24 cellular contexts compared by ENCODE assay signal in the genomic region with DNA sequence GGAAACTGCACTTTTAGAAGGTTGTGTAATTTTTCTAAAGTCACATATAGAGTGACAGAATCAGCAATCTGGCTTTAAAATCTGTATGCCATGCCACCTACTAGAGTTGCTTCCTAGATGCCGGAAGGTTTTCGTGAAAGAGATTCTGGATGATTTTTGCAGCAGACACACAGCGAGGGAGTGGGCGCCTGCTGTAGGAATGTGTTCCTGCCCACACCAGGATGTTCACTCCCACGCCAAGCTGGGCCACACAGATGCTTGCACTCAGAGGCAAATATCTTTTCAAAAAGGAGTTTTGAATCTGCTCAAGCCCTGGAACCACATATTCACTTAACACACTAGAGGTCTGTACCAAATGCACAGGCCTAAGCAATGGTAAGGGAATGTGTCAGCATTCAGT. TPM values are rescaled to one million over a fixed set of nuclear protein-coding genes. Genes with fewer than 3 reads are reported as not detected.
"Had no signal": no experiment of that assay in that cellular context is flagged by ENCODE, and none has a peak within 500 bp of the region (broad histone marks: within the 10 kb centered on the region; RNA-seq: fewer than 3 reads in every experiment).

No MANE protein-coding gene starts in this region.

- H3K27me3 ChIP-seq: brain microvascular endothelial cell, left lung, neutrophil, suprapubic skin, transverse colon, uterus had no signal

- H3K27ac ChIP-seq: brain microvascular endothelial cell, epithelial cell of prostate, left lung, neutrophil, suprapubic skin, transverse colon, uterus had no signal

- H3K4me3 ChIP-seq: left lung, suprapubic skin, transverse colon, uterus had no signal

- DNase-seq: activated CD4-positive, alpha-beta T cell treated with anti-CD3 and anti-CD28 coated beads, Interleukin-2, amount 10 ng/mL, durations not matched to agents 7 days and 5 days; activated CD8-positive, alpha-beta T cell treated with anti-CD3 and anti-CD28 coated beads, Interleukin-2, amount 10 ng/mL, durations not matched to agents 7 days and 5 days; activated naive CD4-positive, alpha-beta T cell treated with anti-CD3 and anti-CD28 coated beads for 36 hours; activated naive CD8-positive, alpha-beta T cell treated with anti-CD3 and anti-CD28 coated beads, Interleukin-2, amount 50 U/mL, for 24 hours; activated T-cell treated with anti-CD3 and anti-CD28 coated beads, Interleukin-2, amount 50 U/mL, for 4 hours; aorta; brain microvascular endothelial cell; central memory CD4-positive, alpha-beta T cell; endodermal cell; kidney; left lung; naive thymus-derived CD8-positive, alpha-beta T cell; T-helper 1 cell; T-helper 9 cell; transverse colon; uterus had no signal

- ATAC-seq: activated CD4-positive, CD25-positive, alpha-beta regulatory T cell treated with anti-CD3 and anti-CD28 coated beads, Interleukin-2, amount 50 U/mL, for 24 hours; activated CD8-positive, alpha-beta T cell treated with anti-CD3 and anti-CD28 coated beads, Interleukin-2, amount 10 ng/mL, durations not matched to agents 7 days and 5 days; activated naive CD8-positive, alpha-beta T cell treated with anti-CD3 and anti-CD28 coated beads, Interleukin-2, amount 50 U/mL, for 24 hours; activated T-cell treated with anti-CD3 and anti-CD28 coated beads, Interleukin-2, amount 50 U/mL, for 4 hours; left lung; naive thymus-derived CD8-positive, alpha-beta T cell had no signal

- H3K9me3 ChIP-seq: left lung, neutrophil, suprapubic skin, transverse colon, uterus had no signal

- H3K36me3 ChIP-seq: brain microvascular endothelial cell, left lung, neutrophil, suprapubic skin, transverse colon, uterus had no signal

- H3K4me1 ChIP-seq: left lung, suprapubic skin, transverse colon, uterus had no signal

RNA-seq across cellular contexts. Expression of a gene that starts 50.1 kb away (rescaled TPM):
- total RNA-seq: activated T-cell treated with anti-CD3 and anti-CD28 coated beads, Interleukin-2, amount 50 U/mL, for 4 hours; fibroblast of lung; frontal cortex; mucosa of gallbladder; naive thymus-derived CD8-positive, alpha-beta T cell; skeletal muscle tissue; transverse colon; uterus had no signal
- polyA plus RNA-seq: fibroblast of lung; naive thymus-derived CD8-positive, alpha-beta T cell had no signal
